In genomic region chr6:2729921-2730320, GRCh38 we compare ENCODE assay signal across 26 cellular contexts.
"Had no signal": no experiment of that assay in that cellular context is flagged by ENCODE, and none has a peak within 500 bp of the region (broad histone marks: within the 10 kb centered on the region; RNA-seq: fewer than 3 reads in every experiment).

No MANE protein-coding gene starts in this region.

- H3K36me3 ChIP-seq: esophagus muscularis mucosa, gastroesophageal sphincter, heart left ventricle, neutrophil, pancreas, sigmoid colon, stomach, thyroid gland, vagina had no signal

- H3K27ac ChIP-seq: coronary artery, esophagus muscularis mucosa, foreskin keratinocyte, gastroesophageal sphincter, neutrophil, pancreas, sigmoid colon, stomach, vagina had no signal

- H3K9me3 ChIP-seq: esophagus muscularis mucosa, gastroesophageal sphincter, heart left ventricle, neutrophil, pancreas, sigmoid colon, stomach, thyroid gland, vagina had no signal

- DNase-seq: dermis blood vessel endothelial cell; effector memory CD4-positive, alpha-beta T cell; foreskin keratinocyte; heart left ventricle; immature natural killer cell; islet precursor cell; kidney glomerular epithelial cell; mesenchymal stem cell; naive thymus-derived CD4-positive, alpha-beta T cell; nephron progenitor cell; pancreas; retina; sigmoid colon; stimulated activated CD4-positive, alpha-beta T cell treated with anti-CD3 and anti-CD28 coated beads, Interleukin-2, amount 100 ng/mL, for 24 hours; stimulated activated CD4-positive, alpha-beta T cell treated with anti-CD3 and anti-CD28 coated beads, Interleukin-4, amount 100 ng/mL, for 24 hours; stimulated activated naive CD4-positive, alpha-beta T cell treated with Interleukin-2 at 50 U/mL for 16 hours; stomach; thyroid gland; trophoblast cell had no signal

- H3K4me1 ChIP-seq: foreskin keratinocyte, pancreas, vagina had no signal

- H3K27me3 ChIP-seq: esophagus muscularis mucosa, foreskin keratinocyte, gastroesophageal sphincter, heart left ventricle, neutrophil, pancreas, sigmoid colon, stomach, thyroid gland, vagina had no signal

- ATAC-seq: foreskin keratinocyte; gastroesophageal sphincter; heart left ventricle; naive thymus-derived CD4-positive, alpha-beta T cell; pancreas; stimulated activated effector memory CD8-positive, alpha-beta T cell treated with anti-CD3 and anti-CD28 coated beads, Interleukin-12 subunit alpha, Interleukin-12 subunit beta, amount 100 ng/mL, for 72 hours had no signal

- H3K4me3 ChIP-seq: coronary artery, esophagus muscularis mucosa, gastroesophageal sphincter, heart left ventricle, lung, pancreas, sigmoid colon, stomach, thyroid gland, vagina had no signal
